1 cellular context compared by ENCODE assay signal in genomic region chr7:45885264-45885882, GRCh38.
A peak's percentile ranks its signal among the peaks of the same experiment; 100 is the strongest.
TF ChIP-seq lines count a peak whose summit lies in the region.

No MANE protein-coding gene starts in this region.

TF ChIP-seq in HepG2, 621 proteins besides CTCF, POLR2A, EP300 and RAD21 (continued from another document and continues in another):
- TF ChIP-seq PAF1 (CRISPR knock-in tag; IDR thresholded peaks at IDR 0.05), result peak; percentile 72
- peak; percentile 97 for TF ChIP-seq ZBTB7B (CRISPR knock-in tag; IDR thresholded peaks at IDR 0.05)
- TF ChIP-seq REL (CRISPR knock-in tag; conservative IDR thresholded peaks at IDR 0.05), result no peak
- TF ChIP-seq SALL2 (CRISPR knock-in tag; IDR thresholded peaks at IDR 0.05), result 0 out of 2 replicates have a peak, but pooled peaks have one; percentile 48
- peak; percentile 67; the same call in 1 of the 2 replicates for TF ChIP-seq YEATS4 (CRISPR knock-in tag; IDR thresholded peaks at IDR 0.05; ENCODE audit: borderline replicate concordance)
- peak; percentile 80 for TF ChIP-seq KAT8 (CRISPR knock-in tag; IDR thresholded peaks at IDR 0.05)
- TF ChIP-seq ZNF432 (CRISPR knock-in tag; IDR thresholded peaks at IDR 0.05; ENCODE audit: borderline replicate concordance), result no peak
- peak; percentile 99 for TF ChIP-seq SMAD3 (CRISPR knock-in tag; IDR thresholded peaks at IDR 0.05)
- peak; percentile 89 for TF ChIP-seq NR2F6 (IDR thresholded peaks at IDR 0.05)
- peak; percentile 89 for TF ChIP-seq NR2F6 (CRISPR knock-in tag; IDR thresholded peaks at IDR 0.05)
- TF ChIP-seq MTA3 (CRISPR knock-in tag; IDR thresholded peaks at IDR 0.05), result no peak
- 0 out of 2 replicates have a peak, but pooled peaks have one; percentile 74 for TF ChIP-seq ZNF670 (CRISPR knock-in tag; IDR thresholded peaks at IDR 0.05; ENCODE audit: borderline replicate concordance)
- peak; percentile 83 for TF ChIP-seq CEBPB (IDR thresholded peaks at IDR 0.05; ENCODE audit: borderline replicate concordance, low read depth, low read length)
- TF ChIP-seq DNMT3B (CRISPR knock-in tag; conservative IDR thresholded peaks at IDR 0.05), result no peak
- TF ChIP-seq, protein P1, sequence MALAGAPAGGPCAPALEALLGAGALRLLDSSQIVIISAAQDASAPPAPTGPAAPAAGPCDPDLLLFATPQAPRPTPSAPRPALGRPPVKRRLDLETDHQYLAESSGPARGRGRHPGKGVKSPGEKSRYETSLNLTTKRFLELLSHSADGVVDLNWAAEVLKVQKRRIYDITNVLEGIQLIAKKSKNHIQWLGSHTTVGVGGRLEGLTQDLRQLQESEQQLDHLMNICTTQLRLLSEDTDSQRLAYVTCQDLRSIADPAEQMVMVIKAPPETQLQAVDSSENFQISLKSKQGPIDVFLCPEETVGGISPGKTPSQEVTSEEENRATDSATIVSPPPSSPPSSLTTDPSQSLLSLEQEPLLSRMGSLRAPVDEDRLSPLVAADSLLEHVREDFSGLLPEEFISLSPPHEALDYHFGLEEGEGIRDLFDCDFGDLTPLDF (CRISPR knock-in tag; IDR thresholded peaks at IDR 0.05), result no peak
- TF ChIP-seq, protein P2, sequence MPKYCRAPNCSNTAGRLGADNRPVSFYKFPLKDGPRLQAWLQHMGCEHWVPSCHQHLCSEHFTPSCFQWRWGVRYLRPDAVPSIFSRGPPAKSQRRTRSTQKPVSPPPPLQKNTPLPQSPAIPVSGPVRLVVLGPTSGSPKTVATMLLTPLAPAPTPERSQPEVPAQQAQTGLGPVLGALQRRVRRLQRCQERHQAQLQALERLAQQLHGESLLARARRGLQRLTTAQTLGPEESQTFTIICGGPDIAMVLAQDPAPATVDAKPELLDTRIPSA (CRISPR knock-in tag; IDR thresholded peaks at IDR 0.05; ENCODE audit: borderline replicate concordance), result no peak
- TF ChIP-seq ZNF510 (CRISPR knock-in tag; IDR thresholded peaks at IDR 0.05; ENCODE audit: low read depth), result no peak
- no peak for TF ChIP-seq ZNF672 (CRISPR knock-in tag; IDR thresholded peaks at IDR 0.05)
- TF ChIP-seq MTF2 (CRISPR knock-in tag; IDR thresholded peaks at IDR 0.05; ENCODE audit: borderline replicate concordance), result no peak
- peak; percentile 33; the same call in 1 of the 2 replicates for TF ChIP-seq PHF20 (CRISPR knock-in tag; IDR thresholded peaks at IDR 0.05)
- TF ChIP-seq ZNF496 (CRISPR knock-in tag; IDR thresholded peaks at IDR 0.05; ENCODE audit: insufficient replicate concordance), result no peak
- no peak for TF ChIP-seq HCFC1 (IDR thresholded peaks at IDR 0.05; ENCODE audit: low read depth, low read length)
- TF ChIP-seq ZNF713 (CRISPR knock-in tag; IDR thresholded peaks at IDR 0.05), result no peak
- TF ChIP-seq MAZ (IDR thresholded peaks at IDR 0.05; ENCODE audit: borderline replicate concordance, low read depth, low read length), result peak; percentile 96
- peak; percentile 74; the same call in 1 of the 2 replicates for TF ChIP-seq MAZ (CRISPR knock-in tag; IDR thresholded peaks at IDR 0.05; ENCODE audit: low read depth)
- TF ChIP-seq ZNF550 (CRISPR knock-in tag; IDR thresholded peaks at IDR 0.05; ENCODE audit: borderline replicate concordance), result no peak
- TF ChIP-seq SMARCE1 (IDR thresholded peaks at IDR 0.05; ENCODE audit: borderline replicate concordance), result no peak
- TF ChIP-seq TP53 (CRISPR knock-in tag; conservative IDR thresholded peaks at IDR 0.05), result 0 out of 2 replicates have a peak, but pooled peaks have one; percentile 83
- TF ChIP-seq ETV6 (CRISPR knock-in tag; conservative IDR thresholded peaks at IDR 0.05), result no peak
- TF ChIP-seq, protein P3, sequence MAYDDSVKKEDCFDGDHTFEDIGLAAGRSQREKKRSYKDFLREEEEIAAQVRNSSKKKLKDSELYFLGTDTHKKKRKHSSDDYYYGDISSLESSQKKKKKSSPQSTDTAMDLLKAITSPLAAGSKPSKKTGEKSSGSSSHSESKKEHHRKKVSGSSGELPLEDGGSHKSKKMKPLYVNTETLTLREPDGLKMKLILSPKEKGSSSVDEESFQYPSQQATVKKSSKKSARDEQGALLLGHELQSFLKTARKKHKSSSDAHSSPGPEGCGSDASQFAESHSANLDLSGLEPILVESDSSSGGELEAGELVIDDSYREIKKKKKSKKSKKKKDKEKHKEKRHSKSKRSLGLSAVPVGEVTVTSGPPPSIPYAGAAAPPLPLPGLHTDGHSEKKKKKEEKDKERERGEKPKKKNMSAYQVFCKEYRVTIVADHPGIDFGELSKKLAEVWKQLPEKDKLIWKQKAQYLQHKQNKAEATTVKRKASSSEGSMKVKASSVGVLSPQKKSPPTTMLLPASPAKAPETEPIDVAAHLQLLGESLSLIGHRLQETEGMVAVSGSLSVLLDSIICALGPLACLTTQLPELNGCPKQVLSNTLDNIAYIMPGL (CRISPR knock-in tag; IDR thresholded peaks at IDR 0.05; ENCODE audit: borderline replicate concordance in 1 of 2, low read depth in 1 of 2), result peak; percentile 22 to 67; a peak in 2 of 4 replicates
- TF ChIP-seq ZSCAN25 (CRISPR knock-in tag; IDR thresholded peaks at IDR 0.05), result peak; percentile 62
- TF ChIP-seq ZNF691 (CRISPR knock-in tag; IDR thresholded peaks at IDR 0.05; ENCODE audit: borderline replicate concordance, low read depth), result peak; percentile 91; the same call in 1 of the 2 replicates
- peak; percentile 76 for TF ChIP-seq ZNF724P (CRISPR knock-in tag; IDR thresholded peaks at IDR 0.05; ENCODE audit: borderline replicate concordance)
- TF ChIP-seq MNT (IDR thresholded peaks at IDR 0.05), result no peak; the same call in 1 of the 2 replicates
- TF ChIP-seq, protein P4, sequence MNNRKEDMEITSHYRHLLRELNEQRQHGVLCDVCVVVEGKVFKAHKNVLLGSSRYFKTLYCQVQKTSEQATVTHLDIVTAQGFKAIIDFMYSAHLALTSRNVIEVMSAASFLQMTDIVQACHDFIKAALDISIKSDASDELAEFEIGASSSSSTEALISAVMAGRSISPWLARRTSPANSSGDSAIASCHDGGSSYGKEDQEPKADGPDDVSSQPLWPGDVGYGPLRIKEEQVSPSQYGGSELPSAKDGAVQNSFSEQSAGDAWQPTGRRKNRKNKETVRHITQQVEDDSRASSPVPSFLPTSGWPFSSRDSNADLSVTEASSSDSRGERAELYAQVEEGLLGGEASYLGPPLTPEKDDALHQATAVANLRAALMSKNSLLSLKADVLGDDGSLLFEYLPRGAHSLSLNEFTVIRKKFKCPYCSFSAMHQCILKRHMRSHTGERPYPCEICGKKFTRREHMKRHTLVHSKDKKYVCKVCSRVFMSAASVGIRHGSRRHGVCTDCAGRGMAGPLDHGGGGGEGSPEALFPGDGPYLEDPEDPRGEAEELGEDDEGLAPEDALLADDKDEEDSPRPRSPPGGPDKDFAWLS (CRISPR knock-in tag; IDR thresholded peaks at IDR 0.05; ENCODE audit: borderline replicate concordance), result peak; percentile 96; the same call in 1 of the 2 replicates
- TF ChIP-seq AGO1 (IDR thresholded peaks at IDR 0.05; ENCODE audit: low read depth, low read length, poor library complexity, severe bottlenecking), result no peak
- peak; percentile 65; the same call in 1 of the 2 replicates for TF ChIP-seq GMEB1 (CRISPR knock-in tag; IDR thresholded peaks at IDR 0.05; ENCODE audit: borderline replicate concordance)
- peak; percentile 83 for TF ChIP-seq CCDC6 (CRISPR knock-in tag; IDR thresholded peaks at IDR 0.05)
- TF ChIP-seq, protein P5, sequence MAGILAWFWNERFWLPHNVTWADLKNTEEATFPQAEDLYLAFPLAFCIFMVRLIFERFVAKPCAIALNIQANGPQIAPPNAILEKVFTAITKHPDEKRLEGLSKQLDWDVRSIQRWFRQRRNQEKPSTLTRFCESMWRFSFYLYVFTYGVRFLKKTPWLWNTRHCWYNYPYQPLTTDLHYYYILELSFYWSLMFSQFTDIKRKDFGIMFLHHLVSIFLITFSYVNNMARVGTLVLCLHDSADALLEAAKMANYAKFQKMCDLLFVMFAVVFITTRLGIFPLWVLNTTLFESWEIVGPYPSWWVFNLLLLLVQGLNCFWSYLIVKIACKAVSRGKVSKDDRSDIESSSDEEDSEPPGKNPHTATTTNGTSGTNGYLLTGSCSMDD (CRISPR knock-in tag; IDR thresholded peaks at IDR 0.05), result no peak
- no peak for TF ChIP-seq ZNF512 (CRISPR knock-in tag; IDR thresholded peaks at IDR 0.05)
- no peak for TF ChIP-seq THYN1 (CRISPR knock-in tag; IDR thresholded peaks at IDR 0.05; ENCODE audit: borderline replicate concordance, low read depth)
- no peak for TF ChIP-seq HDAC6 (IDR thresholded peaks at IDR 0.05; ENCODE audit: low read depth, low read length)
- no peak for TF ChIP-seq NR1H2 (CRISPR knock-in tag; IDR thresholded peaks at IDR 0.05; ENCODE audit: borderline replicate concordance, low read depth)
- peak; percentile 80; the same call in 1 of the 2 replicates for TF ChIP-seq ZNF589 (CRISPR knock-in tag; conservative IDR thresholded peaks at IDR 0.05)
- no peak for TF ChIP-seq SIN3B (IDR thresholded peaks at IDR 0.05; ENCODE audit: low read length)
- TF ChIP-seq RAD51 (IDR thresholded peaks at IDR 0.05; ENCODE audit: borderline replicate concordance), result no peak
- peak; percentile 78; the same call in 1 of the 2 replicates for TF ChIP-seq ZNF543 (CRISPR knock-in tag; IDR thresholded peaks at IDR 0.05)
- TF ChIP-seq JARID2 (CRISPR knock-in tag; IDR thresholded peaks at IDR 0.05; ENCODE audit: insufficient replicate concordance), result no peak
- TF ChIP-seq, protein P6, sequence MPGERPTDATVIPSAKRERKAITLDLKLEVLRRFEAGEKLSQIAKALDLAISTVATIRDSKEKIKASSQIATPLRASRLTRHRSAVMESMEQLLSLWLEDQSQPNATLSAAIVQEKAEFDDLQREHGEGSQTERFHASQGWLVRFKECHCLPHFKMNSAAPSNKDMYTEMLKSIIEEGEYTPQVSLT (CRISPR knock-in tag; IDR thresholded peaks at IDR 0.05; ENCODE audit: borderline replicate concordance, low read depth), result no peak
- no peak for TF ChIP-seq ZNF180 (CRISPR knock-in tag; IDR thresholded peaks at IDR 0.05; ENCODE audit: borderline replicate concordance, low read depth)
- TF ChIP-seq, protein P7, sequence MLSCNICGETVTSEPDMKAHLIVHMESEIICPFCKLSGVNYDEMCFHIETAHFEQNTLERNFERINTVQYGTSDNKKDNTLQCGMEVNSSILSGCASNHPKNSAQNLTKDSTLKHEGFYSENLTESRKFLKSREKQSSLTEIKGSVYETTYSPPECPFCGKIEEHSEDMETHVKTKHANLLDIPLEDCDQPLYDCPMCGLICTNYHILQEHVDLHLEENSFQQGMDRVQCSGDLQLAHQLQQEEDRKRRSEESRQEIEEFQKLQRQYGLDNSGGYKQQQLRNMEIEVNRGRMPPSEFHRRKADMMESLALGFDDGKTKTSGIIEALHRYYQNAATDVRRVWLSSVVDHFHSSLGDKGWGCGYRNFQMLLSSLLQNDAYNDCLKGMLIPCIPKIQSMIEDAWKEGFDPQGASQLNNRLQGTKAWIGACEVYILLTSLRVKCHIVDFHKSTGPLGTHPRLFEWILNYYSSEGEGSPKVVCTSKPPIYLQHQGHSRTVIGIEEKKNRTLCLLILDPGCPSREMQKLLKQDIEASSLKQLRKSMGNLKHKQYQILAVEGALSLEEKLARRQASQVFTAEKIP (CRISPR knock-in tag; IDR thresholded peaks at IDR 0.05; ENCODE audit: borderline replicate concordance), result no peak
- peak; percentile 94 for TF ChIP-seq CBX5 (CRISPR knock-in tag; IDR thresholded peaks at IDR 0.05; ENCODE audit: borderline replicate concordance)
- TF ChIP-seq ZFP62 (CRISPR knock-in tag; IDR thresholded peaks at IDR 0.05), result no peak
- no peak for TF ChIP-seq RARG (CRISPR knock-in tag; IDR thresholded peaks at IDR 0.05; ENCODE audit: low read depth)
- TF ChIP-seq ISL2 (CRISPR knock-in tag; IDR thresholded peaks at IDR 0.05), result peak; percentile 97
- TF ChIP-seq TCF12 (IDR thresholded peaks at IDR 0.05), result no peak
- peak; percentile 100 for TF ChIP-seq TCF12 (CRISPR knock-in tag; IDR thresholded peaks at IDR 0.05)
- peak; percentile 69 for TF ChIP-seq ZNF547 (CRISPR knock-in tag; IDR thresholded peaks at IDR 0.05)
- no peak for TF ChIP-seq HNRNPL (IDR thresholded peaks at IDR 0.05; ENCODE audit: low read depth, low read length)
- TF ChIP-seq ZNF879 (CRISPR knock-in tag; IDR thresholded peaks at IDR 0.05), result peak; percentile 65; the same call in 1 of the 2 replicates
- no peak for TF ChIP-seq MZF1 (CRISPR knock-in tag; IDR thresholded peaks at IDR 0.05; ENCODE audit: borderline replicate concordance)
